Comparison of ENCODE assay signal across 8 cellular contexts in genomic region chr9:36151306-36152210, GRCh38. TPM values are rescaled to one million over a fixed set of nuclear protein-coding genes. Genes with fewer than 3 reads are reported as not detected.
DNase-seq lines count a peak whose midpoint lies in the region; ATAC-seq and TF ChIP-seq lines count a peak whose summit lies in the region.

No MANE protein-coding gene starts in this region.

- H3K27ac Mint-ChIP-seq in activated naive CD4-positive, alpha-beta T cell treated with anti-CD3 and anti-CD28 coated beads, Interleukin-2, amount 50 U/mL, for 24 hours = peak overlapping the region; percentile 93

- TF ChIP-seq CTCF in right lobe of liver (IDR thresholded peaks at IDR 0.05) = no peak

- H3K27me3 Mint-ChIP-seq in activated naive CD4-positive, alpha-beta T cell treated with anti-CD3 and anti-CD28 coated beads, Interleukin-2, amount 50 U/mL, for 24 hours = no peaks in the 10 kb centered on the region

- H3K27me3 ChIP-seq in right lobe of liver = no peaks in the 10 kb centered on the region

- peak overlapping the region in 2 of 3 donors; percentile 68 to 76 for H3K27ac ChIP-seq in right lobe of liver

- DNase-seq in SKM-1 (lab: John Stamatoyannopoulos, UW; ENCODE audit: unreplicated experiment) = peak; percentile 83
- DNase-seq in right lobe of liver = peak in 2 of 3 donors; percentile 62 to 78
- peak; percentile 73 to 83 for DNase-seq in stimulated activated CD8-positive, alpha-beta memory T cell treated with anti-CD3 and anti-CD28 coated beads, Interleukin-2, amount 100 ng/mL, for 48 hours (ENCODE audit: low read depth in 2 of 2)
- no peak for DNase-seq in NCI-H446 (lab: John Stamatoyannopoulos, UW)
- DNase-seq in NCI-H2227 treated with DMSO at 0.1 percent for 48 hours (lab: John Stamatoyannopoulos, UW) = no peak

- no peaks in the 10 kb centered on the region for H3K9me3 Mint-ChIP-seq in activated naive CD4-positive, alpha-beta T cell treated with anti-CD3 and anti-CD28 coated beads, Interleukin-2, amount 50 U/mL, for 24 hours

- peak overlapping the region; percentile 81 for H3K4me3 Mint-ChIP-seq in activated naive CD4-positive, alpha-beta T cell treated with anti-CD3 and anti-CD28 coated beads, Interleukin-2, amount 50 U/mL, for 24 hours

- no peak overlapping the region for H3K4me3 ChIP-seq in right lobe of liver

- ATAC-seq in GM18873 (IDR thresholded peaks at IDR 0.05; ENCODE audit: low FRiP score, unreplicated experiment) = peak; percentile 86
- peak; percentile 73 for ATAC-seq in HG03097 (IDR thresholded peaks at IDR 0.05; ENCODE audit: low FRiP score, unreplicated experiment)
- ATAC-seq in right lobe of liver = peak; percentile 56 to 75 (median 66)

- H3K4me1 Mint-ChIP-seq in activated naive CD4-positive, alpha-beta T cell treated with anti-CD3 and anti-CD28 coated beads, Interleukin-2, amount 50 U/mL, for 24 hours = peaks cover 69% of the 10 kb centered on the region

- H3K36me3 Mint-ChIP-seq in activated naive CD4-positive, alpha-beta T cell treated with anti-CD3 and anti-CD28 coated beads, Interleukin-2, amount 50 U/mL, for 24 hours = peaks cover 8% of the 10 kb centered on the region

- intact Hi-C loops in right lobe of liver (cut with DNase I) = no loop called here

- no peaks in the 10 kb centered on the region for H3K9me3 ChIP-seq in right lobe of liver

- no peak for TF ChIP-seq POLR2A in right lobe of liver (IDR thresholded peaks at IDR 0.05)

- 47% methylated on average over 5 of the region's 14 CpGs for WGBS in right lobe of liver (ENCODE audit: insufficient coverage, low coverage, low lambda C conversion rate, missing lambda C conversion rate)

- H3K36me3 ChIP-seq in right lobe of liver = no peaks in the 10 kb centered on the region

- H3K4me1 ChIP-seq in right lobe of liver = no peaks in the 10 kb centered on the region

RNA-seq across cellular contexts. Expression of gene GLIPR2, which starts 15.0 kb away (rescaled TPM):
- 1 to 10 TPM; 1.2 to 3.9 (median 2.5) TPM for total RNA-seq in right lobe of liver

RNA-seq across cellular contexts. Expression of gene CCIN, which starts 17.6 kb away (rescaled TPM):
- not detected for total RNA-seq in right lobe of liver

RNA-seq across cellular contexts. Expression of gene CLTA, which starts 39.2 kb away (rescaled TPM):
- total RNA-seq in right lobe of liver = 100 to 1,000 TPM in 2 of 6 experiments, 10 to 100 TPM in 4; 52.3 to 154 (median 72.7) TPM

Comparison
In these comparisons a context has a peak if more than half of its experiments do, and no peak if none do; other contexts are left out.
1. DNase-seq: peak in SKM-1 (single experiment), right lobe of liver (2 of 3) and stimulated activated CD8-positive, alpha-beta memory T cell treated with anti-CD3 and anti-CD28 coated beads, Interleukin-2, amount 100 ng/mL, for 48 hours (2 of 2); none in NCI-H446 (0 of 2) and NCI-H2227 treated with DMSO at 0.1 percent for 48 hours (single experiment).
2. Peak in every context shown above with its lines, with median percentiles within 50 percentile points of each other: ATAC-seq.